10 cellular contexts compared by ENCODE assay signal in the genomic region with DNA sequence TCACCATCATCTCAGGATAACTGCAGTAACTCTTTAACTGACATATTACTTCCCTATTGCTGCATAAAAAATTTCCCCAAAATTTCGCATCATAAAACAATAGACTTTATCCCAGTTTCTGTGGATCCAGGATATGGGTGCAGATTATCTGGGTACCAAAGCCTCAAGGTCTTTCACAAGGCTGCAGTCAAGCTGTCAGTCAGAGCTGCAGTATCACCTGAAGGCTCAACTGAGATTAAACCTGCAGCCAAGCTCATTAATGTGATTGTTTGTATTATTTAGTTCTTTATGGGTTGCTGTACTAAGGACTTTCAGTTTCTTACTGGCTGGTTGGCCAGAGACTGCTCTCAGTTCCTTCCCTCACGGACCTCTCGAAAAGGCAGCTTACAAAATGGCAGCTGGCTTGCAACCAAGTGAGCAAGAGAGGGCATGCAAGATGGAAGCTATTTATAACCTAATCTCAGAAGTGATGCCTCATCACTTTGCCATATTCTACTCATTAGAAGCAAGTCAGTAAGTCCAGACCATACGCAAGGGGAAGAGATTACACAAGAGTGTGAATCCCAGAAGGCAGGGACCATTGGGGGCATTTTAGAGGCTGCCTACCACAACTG. TPM values are rescaled to one million over a fixed set of nuclear protein-coding genes. Genes with fewer than 3 reads are reported as not detected.
DNase-seq lines count a peak whose midpoint lies in the region; ATAC-seq and TF ChIP-seq lines count a peak whose summit lies in the region.
"Had no signal": no experiment of that assay in that cellular context is flagged by ENCODE, and none has a peak within 500 bp of the region (broad histone marks: within the 10 kb centered on the region; RNA-seq: fewer than 3 reads in every experiment).

No MANE protein-coding gene starts in this region.

- peak overlapping the region; percentile 66 for H3K4me2 ChIP-seq in OCI-LY3 (ENCODE audit: low read length)

- peaks cover 17% of the 10 kb centered on the region for H3K4me1 ChIP-seq in OCI-LY3 (ENCODE audit: low read length)
- H3K4me1 ChIP-seq in psoas muscle, result peaks cover 25% of the 10 kb centered on the region

- H3K27me3 ChIP-seq in OCI-LY3 (ENCODE audit: low read depth, low read length) (no peaks in the 10 kb centered on the region), psoas muscle (ENCODE audit: insufficient read depth in 3 of 3, low read length in 2 of 3) (no peaks in the 10 kb centered on the region)

- no peaks in the 10 kb centered on the region for H3K79me2 ChIP-seq in OCI-LY3 (ENCODE audit: low read length)

- WGBS in psoas muscle, 3 donors, result 44 to 67% (median 57%) methylated on average over 4 of the region's 4 CpGs

- H3K9me3 ChIP-seq in OCI-LY3 (ENCODE audit: insufficient read depth, low read length) (no peaks in the 10 kb centered on the region), psoas muscle (no peaks in the 10 kb centered on the region)

- DNase-seq in DMS 273 (lab: John Stamatoyannopoulos, UW; ENCODE audit: unreplicated experiment) (peak; percentile 44), DMS 273 treated with DMSO at 0.1 percent for 48 hours (lab: John Stamatoyannopoulos, UW) (no peak), psoas muscle (peak; percentile 40 to 82), A172 (ENCODE audit: low spot score) (no peak), DMS79 (lab: John Stamatoyannopoulos, UW) (no peak), HCEC 1CT (no peak)
- DNase-seq: naive B cell had no signal

- no peak overlapping the region for H3K9ac ChIP-seq in OCI-LY3 (ENCODE audit: low read length)

- intact Hi-C loops in psoas muscle (cut with DNase I), result no loop called here

- peaks cover 30% of the 10 kb centered on the region for H3K36me3 ChIP-seq in OCI-LY3 (replicated peaks; ENCODE audit: low read depth, low read length)
- no peaks in the 10 kb centered on the region for H3K36me3 ChIP-seq in psoas muscle (ENCODE audit: insufficient read depth in 1 of 2, low read depth in 1 of 2)

- H2AFZ ChIP-seq in OCI-LY3 (ENCODE audit: low read depth, low read length), result no peak overlapping the region

- H4K20me1 ChIP-seq in OCI-LY3 (ENCODE audit: insufficient read depth, low read length), result no peaks in the 10 kb centered on the region

- ATAC-seq in HG02840 (IDR thresholded peaks at IDR 0.05; ENCODE audit: low FRiP score, unreplicated experiment) (peak; percentile 88), psoas muscle (peak; percentile 82 to 95 (median 89))

- TF ChIP-seq CTCF in OCI-LY3 (IDR thresholded peaks at IDR 0.05; ENCODE audit: low read depth, low read length) (no peak), psoas muscle (IDR thresholded peaks at IDR 0.05) (no peak)

- H3K27ac ChIP-seq in OCI-LY3 (ENCODE audit: low read length), result peak overlapping the region; percentile 67
- peak overlapping the region; percentile 54 for H3K27ac ChIP-seq in psoas muscle
- H3K27ac ChIP-seq: 22Rv1 had no signal

- H3K4me3 ChIP-seq in OCI-LY3 (ENCODE audit: low read length) (peak overlapping the region; percentile 26), psoas muscle (peak overlapping the region; percentile 17)

RNA-seq across cellular contexts. Expression of a gene that starts 54.9 kb away (rescaled TPM):
- total RNA-seq in psoas muscle, result 10 to 100 TPM; 41.5 to 97.8 (median 50.7) TPM
- polyA plus RNA-seq in psoas muscle, result 10 to 100 TPM; 11.6 to 57.7 (median 25.8) TPM
- 48.2 and 61.0 TPM in 2 replicates for total RNA-seq in A172 (2014; rRNA removed; shearing (Covaris generic))

Comparison
In these comparisons a context has a peak if more than half of its experiments do, and no peak if none do; other contexts are left out.
1. DNase-seq: peak in DMS 273 (single experiment) and psoas muscle (2 of 2); none in DMS 273 treated with DMSO at 0.1 percent for 48 hours (single experiment), A172 (single experiment), DMS79 (single experiment) and HCEC 1CT (single experiment).